In the genomic region with DNA sequence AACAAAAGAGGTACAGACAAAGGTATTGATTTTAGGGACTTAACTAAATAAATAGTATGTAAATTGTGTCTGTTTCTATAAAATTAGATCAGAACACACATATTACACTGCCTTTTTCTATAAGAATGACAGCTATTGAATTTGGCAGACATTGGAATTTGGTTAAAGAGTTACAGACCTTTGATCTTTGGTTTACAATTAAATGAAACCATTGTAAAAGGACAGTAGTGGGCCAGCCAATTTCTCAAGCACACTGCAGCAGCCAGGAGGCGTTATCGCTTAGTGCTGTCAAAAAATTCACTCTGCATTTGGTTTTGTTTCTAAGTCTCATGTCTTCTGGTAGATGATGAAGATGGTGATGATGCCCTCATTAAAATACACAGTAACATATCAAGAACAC, we compare ENCODE assay signal across 15 cellular contexts.
A peak's percentile ranks its signal among the peaks of the same experiment; 100 is the strongest.
DNase-seq lines count a peak whose midpoint lies in the region; TF ChIP-seq lines count a peak whose summit lies in the region.
"Had no signal": no experiment of that assay in that cellular context is flagged by ENCODE, and none has a peak within 500 bp of the region (broad histone marks: within the 10 kb centered on the region; RNA-seq: fewer than 3 reads in every experiment).

No MANE protein-coding gene starts in this region.

- in situ Hi-C loops in HAP-1 (cut with MboI; ENCODE audit: low sequenced_read_pairs) (loop anchor here (25.0 kb wide), 1 partner anchor 731 kb away; no protein-coding TSS in a partner anchor), SK-MEL-5 (cut with HindIII; ENCODE audit: low pct_unique_long_range_greater_than_20kb, low sequenced_read_pairs) (no loop called here)

- H3K4me3 ChIP-seq in HAP-1 (no peak overlapping the region), fibroblast of mammary gland (ENCODE audit: control insufficient read depth, low read depth, low read length) (no peak overlapping the region)
- H3K4me3 ChIP-seq: psoas muscle, testis had no signal

- H3K27me3 ChIP-seq in HAP-1 (ENCODE audit: low read depth): no peaks in the 10 kb centered on the region
- H3K27me3 ChIP-seq: testis had no signal

- H3K36me3 ChIP-seq in HAP-1 (replicated peaks): no peaks in the 10 kb centered on the region

- TF ChIP-seq CTCF in fibroblast of mammary gland (conservative IDR thresholded peaks at IDR 0.05; ENCODE audit: control insufficient read depth, insufficient read depth, low read depth, low read length) (peak; percentile 9), GM10266 (IDR thresholded peaks at IDR 0.05; ENCODE audit: control insufficient read depth, insufficient read depth, low read depth, missing control alignments) (no peak)

- DNase-seq in HAP-1 (ENCODE audit: low spot score in 2 of 2): peak; percentile 50 to 92
- peak; percentile 9 for DNase-seq in SK-MEL-5 (ENCODE audit: low read depth, low spot score)
- no peak for DNase-seq in fibroblast of mammary gland (ENCODE audit: low read depth)
- DNase-seq in renal cortical epithelial cell (ENCODE audit: low read depth): peak; percentile 12
- DNase-seq in GM10266 (ENCODE audit: extremely low spot score): no peak
- no peak for DNase-seq in stimulated activated CD4-positive, alpha-beta T cell treated with anti-CD3 and anti-CD28 coated beads, Interleukin-12 subunit alpha, Interleukin-12 subunit beta, amount 100 ng/mL, for 4 hours
- no peak for DNase-seq in stimulated activated naive CD4-positive, alpha-beta T cell (lab: John Stamatoyannopoulos, UW)
- DNase-seq: activated effector memory CD4-positive, alpha-beta T cell treated with anti-CD3 and anti-CD28 coated beads, Interleukin-2, amount 50 U/mL, for 16 hours; CD8-positive, alpha-beta T cell; effector memory CD4-positive, alpha-beta T cell; islet precursor cell; NCI-H1105 treated with DMSO at 0.1 percent for 48 hours; psoas muscle; SK-N-SH; testis had no signal

- no peaks in the 10 kb centered on the region for H3K9me3 ChIP-seq in HAP-1
- H3K9me3 ChIP-seq: psoas muscle, SK-N-SH, testis had no signal

- peaks cover 49% of the 10 kb centered on the region for H3K4me1 ChIP-seq in HAP-1
- H3K4me1 ChIP-seq: psoas muscle, testis had no signal

Comparison
In these comparisons a context has a peak if more than half of its experiments do, and no peak if none do; other contexts are left out.
1. DNase-seq: peak in HAP-1 (2 of 2), SK-MEL-5 (single experiment) and renal cortical epithelial cell (single experiment); none in fibroblast of mammary gland (single experiment), GM10266 (single experiment), stimulated activated CD4-positive, alpha-beta T cell treated with anti-CD3 and anti-CD28 coated beads, Interleukin-12 subunit alpha, Interleukin-12 subunit beta, amount 100 ng/mL, for 4 hours (single experiment) and stimulated activated naive CD4-positive, alpha-beta T cell (0 of 6).